31 cellular contexts compared by ENCODE assay signal in the genomic region with DNA sequence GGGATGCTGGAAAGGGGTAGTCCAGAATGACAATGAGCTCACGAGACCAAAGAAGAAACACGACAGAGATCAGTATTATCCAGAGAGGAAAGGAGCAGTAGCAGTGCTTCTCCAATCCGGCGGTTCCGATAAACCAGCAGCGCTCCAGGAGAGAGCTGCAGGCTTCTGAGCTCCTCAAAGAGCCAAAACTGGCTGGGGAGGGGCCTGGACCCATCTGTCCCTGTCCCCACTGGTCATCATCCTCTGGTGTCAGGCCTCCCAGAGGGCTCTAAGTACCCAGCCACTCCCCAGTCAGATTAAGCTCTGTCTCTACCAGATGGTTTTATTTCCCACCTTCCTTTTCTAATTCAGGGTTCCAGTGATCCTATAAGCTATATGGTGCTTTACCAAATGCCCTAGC. TPM values are rescaled to one million over a fixed set of nuclear protein-coding genes. Genes with fewer than 3 reads are reported as not detected.
DNase-seq lines count a peak whose midpoint lies in the region; ATAC-seq and TF ChIP-seq lines count a peak whose summit lies in the region.
"Had no signal": no experiment of that assay in that cellular context is flagged by ENCODE, and none has a peak within 500 bp of the region (broad histone marks: within the 10 kb centered on the region; RNA-seq: fewer than 3 reads in every experiment).

No MANE protein-coding gene starts in this region.

- no peaks in the 10 kb centered on the region for H3K4me1 ChIP-seq in CD8-positive, alpha-beta T cell (ENCODE audit: insufficient read depth, low read length)
- no peaks in the 10 kb centered on the region for H3K4me1 ChIP-seq in breast epithelium
- H3K4me1 ChIP-seq: A549, SJCRH30 had no signal

- H3K9me3 Mint-ChIP-seq in CD8-positive, alpha-beta T cell, result no peaks in the 10 kb centered on the region
- H3K9me3 Mint-ChIP-seq in nephron progenitor cell, result no peaks in the 10 kb centered on the region
- H3K9me3 Mint-ChIP-seq: CD4-positive, alpha-beta T cell; GM23338; HFFc6; IgD-negative memory B cell had no signal

- intact Hi-C loops in CD8-positive, alpha-beta T cell (cut with DNase I, micrococcal nuclease), result no loop called here
- intact Hi-C loops in breast epithelium (cut with DNase I; ENCODE audit: low total_unique reads), result no loop called here

- H3K27me3 Mint-ChIP-seq in CD8-positive, alpha-beta T cell (ENCODE audit: low read depth), result no peaks in the 10 kb centered on the region
- H3K27me3 Mint-ChIP-seq in nephron progenitor cell (ENCODE audit: low read depth, poor library complexity), result no peaks in the 10 kb centered on the region
- H3K27me3 Mint-ChIP-seq: CD4-positive, alpha-beta T cell; IgD-negative memory B cell had no signal

- no peak for ATAC-seq in CD8-positive, alpha-beta T cell
- ATAC-seq: GM23338, Right ventricle myocardium inferior, SK-N-SH treated with all-trans-retinoic acid at 6 μM for 48 hours had no signal

- POLR2A ChIA-PET in CD8-positive, alpha-beta T cell (lab: Charles Lee), result no interaction called here

- H3K27ac Mint-ChIP-seq in CD8-positive, alpha-beta T cell, result peak overlapping the region; percentile 33
- H3K27ac Mint-ChIP-seq in nephron progenitor cell, result peak overlapping the region; percentile 29
- H3K27ac Mint-ChIP-seq: CD4-positive, alpha-beta T cell; GM23338; HFFc6 had no signal

- H3K36me3 ChIP-seq in CD8-positive, alpha-beta T cell (ENCODE audit: insufficient read depth, low read length), result peaks cover 25% of the 10 kb centered on the region
- peaks cover 18% of the 10 kb centered on the region for H3K36me3 ChIP-seq in WERI-Rb-1
- peaks cover 5% of the 10 kb centered on the region for H3K36me3 ChIP-seq in breast epithelium

- in situ Hi-C loops in G401 (cut with HindIII; ENCODE audit: low sequenced_read_pairs), result no loop called here

- no peaks in the 10 kb centered on the region for H3K9me3 ChIP-seq in CD8-positive, alpha-beta T cell (ENCODE audit: low read length)
- H3K9me3 ChIP-seq in WERI-Rb-1 (ENCODE audit: severe bottlenecking), result no peaks in the 10 kb centered on the region
- no peaks in the 10 kb centered on the region for H3K9me3 ChIP-seq in breast epithelium
- H3K9me3 ChIP-seq: A549; BLaER1 treated with 17β-estradiol and CSF1 and Interleukin-3, amounts not matched to agents 10 nM and 100 nM; HAP-1; SJCRH30 had no signal

- H3K4me3 ChIP-seq in CD8-positive, alpha-beta T cell (ENCODE audit: low read depth, low read length), result no peak overlapping the region
- no peak overlapping the region for H3K4me3 ChIP-seq in WERI-Rb-1 (ENCODE audit: low read depth, low read length)
- no peak overlapping the region for H3K4me3 ChIP-seq in breast epithelium
- H3K4me3 ChIP-seq: A549; BLaER1 treated with 17β-estradiol and CSF1 and Interleukin-3, amounts not matched to agents 10 nM and 100 nM; GM23338; HAP-1; PC-9; SJCRH30 had no signal

- no peaks in the 10 kb centered on the region for H3K4me1 Mint-ChIP-seq in CD8-positive, alpha-beta T cell (ENCODE audit: low read depth)
- H3K4me1 Mint-ChIP-seq in nephron progenitor cell, result peaks cover 16% of the 10 kb centered on the region
- H3K4me1 Mint-ChIP-seq: GM23338, IgD-negative memory B cell had no signal

- H3K27ac ChIP-seq in CD8-positive, alpha-beta T cell (ENCODE audit: low read depth, low read length), result no peak overlapping the region
- H3K27ac ChIP-seq in WERI-Rb-1, result peak overlapping the region; percentile 48; the same call in 1 of the 2 replicates
- H3K27ac ChIP-seq in breast epithelium, result no peak overlapping the region
- H3K27ac ChIP-seq: A549; BLaER1 treated with 17β-estradiol and CSF1 and Interleukin-3, amounts not matched to agents 10 nM and 100 nM; HL-60; KMS-11; PC-9; SJCRH30 had no signal

- CTCF ChIA-PET in CD8-positive, alpha-beta T cell (lab: Charles Lee), result interaction anchor here (1.3 kb wide), 1 partner anchor 15 kb away, joined by 4 read pairs; no protein-coding TSS in a partner anchor

- no peak for TF ChIP-seq CTCF in CD8-positive, alpha-beta T cell (IDR thresholded peaks at IDR 0.05)
- TF ChIP-seq CTCF in WERI-Rb-1 (IDR thresholded peaks at IDR 0.05; ENCODE audit: low read depth, low read length), result no peak
- TF ChIP-seq CTCF in nephron progenitor cell (IDR thresholded peaks at IDR 0.05), result no peak
- no peak for TF ChIP-seq CTCF in breast epithelium (IDR thresholded peaks at IDR 0.05)

- TF ChIP-seq POLR2A in breast epithelium (IDR thresholded peaks at IDR 0.05), result no peak

- H3K27me3 ChIP-seq in CD8-positive, alpha-beta T cell (ENCODE audit: insufficient read depth, low read length), result no peaks in the 10 kb centered on the region
- H3K27me3 ChIP-seq in WERI-Rb-1 (ENCODE audit: insufficient read depth, low read depth, severe bottlenecking), result no peaks in the 10 kb centered on the region
- H3K27me3 ChIP-seq in breast epithelium, result no peaks in the 10 kb centered on the region
- H3K27me3 ChIP-seq: BLaER1 treated with 17β-estradiol and CSF1 and Interleukin-3, amounts not matched to agents 10 nM and 100 nM; SJCRH30 had no signal

- no peak for DNase-seq in CD8-positive, alpha-beta T cell
- peak; percentile 41 for DNase-seq in G401 (ENCODE audit: low spot score)
- DNase-seq in WERI-Rb-1, result peak; percentile 95
- DNase-seq in nephron progenitor cell, result no peak
- DNase-seq in NCI-H1105 treated with DMSO at 0.1 percent for 48 hours (lab: John Stamatoyannopoulos, UW), result no peak
- no peak for DNase-seq in breast epithelium (ENCODE audit: low spot score in 2 of 2)
- no peak for DNase-seq in H4 (ENCODE audit: low spot score)
- DNase-seq: AML-193; CD4-positive, alpha-beta T cell; COR-L47; GDM1; HFFc6; MM.1S; NCI-H1417; NCI-H1694 treated with DMSO at 0.1 percent for 48 hours; NCI-H2081 treated with DMSO at 0.1 percent for 48 hours; NCI-H2171; NCI-H345; NCI-H510A treated with DMSO at 0.1 percent for 48 hours; NCI-H774; SJCRH30 had no signal

- no peak overlapping the region for H3K4me3 Mint-ChIP-seq in CD8-positive, alpha-beta T cell
- no peak overlapping the region for H3K4me3 Mint-ChIP-seq in nephron progenitor cell
- H3K4me3 Mint-ChIP-seq: CD4-positive, alpha-beta T cell; GM23338; HFFc6 had no signal

- H3K36me3 Mint-ChIP-seq in CD8-positive, alpha-beta T cell, result peaks cover 65% of the 10 kb centered on the region
- peaks cover 50% of the 10 kb centered on the region for H3K36me3 Mint-ChIP-seq in nephron progenitor cell (ENCODE audit: low read depth)

RNA-seq across cellular contexts. Expression of gene DNAJC27, which starts 23.2 kb away (rescaled TPM):
- 10 to 100 TPM; 18.9 to 19.1 TPM for total RNA-seq in CD8-positive, alpha-beta T cell
- 6.5 and 9.8 TPM in 2 replicates for total RNA-seq in G401 (2014; rRNA removed; shearing (Covaris generic))
- total RNA-seq in breast epithelium, result 10 to 100 TPM in 2 of 3 donors, 1 to 10 TPM in 1; 5.1 to 12.6 (median 10.8) TPM
- 0.84 and 3.7 TPM in 2 replicates for total RNA-seq in H4 (2014; rRNA removed; shearing (Covaris generic))

RNA-seq across cellular contexts. Expression of gene ADCY3, which starts 28.5 kb away (rescaled TPM):
- total RNA-seq in CD8-positive, alpha-beta T cell, result 10 to 100 TPM; 15.6 to 23.3 TPM
- 20.4 and 22.3 TPM in 2 replicates for total RNA-seq in G401 (2014; rRNA removed; shearing (Covaris generic))
- 10 to 100 TPM; 29.3 to 89.1 (median 56.1) TPM for total RNA-seq in breast epithelium
- 11.3 and 26.8 TPM in 2 replicates for total RNA-seq in H4 (2014; rRNA removed; shearing (Covaris generic))

Comparison
In these comparisons a context has a peak if more than half of its experiments do, and no peak if none do; other contexts are left out.
1. DNase-seq: peak in G401 (single experiment) and WERI-Rb-1 (single experiment); none in CD8-positive, alpha-beta T cell (0 of 7), nephron progenitor cell (single experiment), NCI-H1105 treated with DMSO at 0.1 percent for 48 hours (single experiment), breast epithelium (0 of 2) and H4 (single experiment).